13 cellular contexts compared by ENCODE assay signal in the genomic region with DNA sequence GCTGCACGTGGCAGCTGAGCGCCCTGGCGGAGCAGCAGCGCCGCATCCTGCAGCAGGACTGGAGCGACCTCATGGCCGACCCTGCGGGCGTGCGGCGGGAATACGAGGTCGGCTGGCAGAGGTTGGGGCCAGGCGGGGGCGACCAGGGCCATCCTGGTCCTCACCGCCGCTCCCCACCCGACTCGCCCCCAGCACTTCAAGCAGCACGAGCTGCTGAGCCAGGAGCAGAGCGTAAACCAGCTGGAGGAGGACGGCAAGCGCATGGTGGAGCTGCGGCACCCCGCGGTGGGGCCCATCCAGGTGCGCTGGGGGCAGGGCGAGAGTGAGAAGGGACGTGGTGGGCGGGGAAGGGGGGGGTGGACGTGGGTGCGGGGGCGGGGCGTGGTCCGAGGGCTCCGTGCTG. TPM values are rescaled to one million over a fixed set of nuclear protein-coding genes. Genes with fewer than 3 reads are reported as not detected.
DNase-seq lines count a peak whose midpoint lies in the region; ATAC-seq and TF ChIP-seq lines count a peak whose summit lies in the region.
"Not testable (repeated sequence)": the region's sequence is repeated elsewhere in the genome, so short reads cannot be mapped to it uniquely, and the experiment has no call there.
"Had no signal": no experiment of that assay in that cellular context is flagged by ENCODE, and none has a peak within 500 bp of the region (broad histone marks: within the 10 kb centered on the region; RNA-seq: fewer than 3 reads in every experiment).

No MANE protein-coding gene starts in this region.

- H3K4me3 ChIP-seq in breast epithelium: peak overlapping the region in 2 of 3 donors; percentile 15 to 30
- H3K4me3 ChIP-seq in mesendoderm (ENCODE audit: low read length): not testable (repeated sequence)

- not testable (repeated sequence) for H3K9me3 Mint-ChIP-seq in T-cell; activated CD8-positive, alpha-beta memory T cell treated with anti-CD3 and anti-CD28 coated beads, Interleukin-2, amount 10 ng/mL, durations not matched to agents 7 days and 5 days (ENCODE audit: low read depth)

- H3K4me1 Mint-ChIP-seq in T-cell; activated CD8-positive, alpha-beta memory T cell treated with anti-CD3 and anti-CD28 coated beads, Interleukin-2, amount 10 ng/mL, durations not matched to agents 7 days and 5 days: not testable (repeated sequence)

- not testable (repeated sequence) for H3K27ac ChIP-seq in breast epithelium; mesendoderm (ENCODE audit: low read depth, low read length)

- not testable (repeated sequence) for H2BK120ac ChIP-seq in mesendoderm (ENCODE audit: low read depth, low read length)

- not testable (repeated sequence) for H3K36me3 Mint-ChIP-seq in T-cell; activated CD8-positive, alpha-beta memory T cell treated with anti-CD3 and anti-CD28 coated beads, Interleukin-2, amount 10 ng/mL, durations not matched to agents 7 days and 5 days

- not testable (repeated sequence) for H3K79me1 ChIP-seq in mesendoderm (ENCODE audit: low read length)

- not testable (repeated sequence) for H3K9me3 ChIP-seq in breast epithelium

- H3K27me3 ChIP-seq in breast epithelium; mesendoderm (ENCODE audit: insufficient read depth, low read length, poor library complexity): not testable (repeated sequence)

- not testable (repeated sequence) for H2BK15ac ChIP-seq in mesendoderm (replicated peaks; ENCODE audit: low read depth)

- not testable (repeated sequence) for H3K23ac ChIP-seq in mesendoderm (ENCODE audit: low read length)

- not testable (repeated sequence) for H3K4me2 ChIP-seq in mesendoderm (ENCODE audit: low read length)

- H4K5ac ChIP-seq in mesendoderm (ENCODE audit: low read length): not testable (repeated sequence)

- DNase-seq in DMS53 (lab: John Stamatoyannopoulos, UW): peak; percentile 52
- peak; percentile 80 for DNase-seq in NCI-H146 (lab: John Stamatoyannopoulos, UW)
- peak in 14 of 34 experiments; percentile 6 to 41 (median 18) for DNase-seq in T-cell
- DNase-seq in activated CD8-positive, alpha-beta memory T cell treated with anti-CD3 and anti-CD28 coated beads, Interleukin-2, amount 10 ng/mL, durations not matched to agents 7 days and 5 days; breast epithelium (ENCODE audit: low spot score in 2 of 2); mesendoderm: not testable (repeated sequence)
- peak; percentile 30 for DNase-seq in stimulated activated CD4-positive, alpha-beta T cell treated with anti-CD3 and anti-CD28 coated beads, Interleukin-15, amount 100 ng/mL, for 24 hours

- H3K4me3 Mint-ChIP-seq in T-cell: peak overlapping the region in 1 of 3 donors; percentile 61
- not testable (repeated sequence) for H3K4me3 Mint-ChIP-seq in activated CD8-positive, alpha-beta memory T cell treated with anti-CD3 and anti-CD28 coated beads, Interleukin-2, amount 10 ng/mL, durations not matched to agents 7 days and 5 days

- POLR2A ChIA-PET in T-cell (lab: Charles Lee): not testable (repeated sequence)

- not testable (repeated sequence) for H3K27ac Mint-ChIP-seq in T-cell; activated CD8-positive, alpha-beta memory T cell treated with anti-CD3 and anti-CD28 coated beads, Interleukin-2, amount 10 ng/mL, durations not matched to agents 7 days and 5 days

- not testable (repeated sequence) for H3K4ac ChIP-seq in mesendoderm (ENCODE audit: low read depth, low read length)

- not testable (repeated sequence) for TF ChIP-seq POLR2A in breast epithelium (IDR thresholded peaks at IDR 0.05)

- not testable (repeated sequence) for H2BK5ac ChIP-seq in mesendoderm (ENCODE audit: low read length)

- CTCF ChIA-PET in T-cell (lab: Charles Lee); activated CD8-positive, alpha-beta memory T cell treated with anti-CD3 and anti-CD28 coated beads, Interleukin-2, amount 10 ng/mL, durations not matched to agents 7 days and 5 days (lab: Charles Lee): not testable (repeated sequence)

- peaks cover 5 to 11% of the 10 kb centered on the region in 2 donors for H3K27me3 Mint-ChIP-seq in T-cell
- peaks cover 27% of the 10 kb centered on the region for H3K27me3 Mint-ChIP-seq in activated CD8-positive, alpha-beta memory T cell treated with anti-CD3 and anti-CD28 coated beads, Interleukin-2, amount 10 ng/mL, durations not matched to agents 7 days and 5 days

- H2AK5ac ChIP-seq in mesendoderm (ENCODE audit: low read length): not testable (repeated sequence)

- not testable (repeated sequence) for H4K8ac ChIP-seq in mesendoderm (ENCODE audit: low read depth, low read length)

- not testable (repeated sequence) for H3K79me2 ChIP-seq in mesendoderm (ENCODE audit: control insufficient read depth, insufficient read depth, low read length)

- TF ChIP-seq CTCF in breast epithelium (IDR thresholded peaks at IDR 0.05): not testable (repeated sequence)

- H3K36me3 ChIP-seq in breast epithelium; mesendoderm (ENCODE audit: control insufficient read depth, insufficient read depth, low read length): not testable (repeated sequence)

- H3K56ac ChIP-seq in mesendoderm (ENCODE audit: low read length): peak overlapping the region; percentile 49

- WGBS in mesendoderm (ENCODE audit: extremely low coverage, insufficient coverage, low lambda C conversion rate): no CpG with 5 or more reads among the region's 36 CpGs

- H3K18ac ChIP-seq in mesendoderm (ENCODE audit: low read length): not testable (repeated sequence)

- intact Hi-C loops in breast epithelium (cut with DNase I; ENCODE audit: low total_unique reads): not testable (repeated sequence)

- ATAC-seq in T-cell (replicated peaks in 1 of 4): peak; percentile 52 to 89 (median 68)
- peak; percentile 60 for ATAC-seq in activated CD8-positive, alpha-beta memory T cell treated with anti-CD3 and anti-CD28 coated beads, Interleukin-2, amount 10 ng/mL, durations not matched to agents 7 days and 5 days

- H3K9ac ChIP-seq in mesendoderm (ENCODE audit: low read length): not testable (repeated sequence)

- not testable (repeated sequence) for H3K4me1 ChIP-seq in breast epithelium; mesendoderm (ENCODE audit: control insufficient read depth, low read depth, low read length)

RNA-seq across cellular contexts. Expression of gene EVPLL, which starts 5.5 kb away (rescaled TPM):
- total RNA-seq in T-cell (not detected), breast epithelium (under 1 TPM in 2 of 3 donors, not detected in 1; 0.32 to 0.73 TPM)
- total RNA-seq in activated CD8-positive, alpha-beta memory T cell treated with anti-CD3 and anti-CD28 coated beads, Interleukin-2, amount 10 ng/mL, durations not matched to agents 7 days and 5 days: not detected
- polyA plus RNA-seq in mesendoderm (2013, experiment 1 of 2): 0.28 TPM
- polyA plus RNA-seq in mesendoderm (2013, experiment 2 of 2): 0.28 TPM
- total RNA-seq: hepatocyte, left ventricle myocardium inferior, mononuclear cell, neural crest cell, progenitor cell of endocrine pancreas, skeletal muscle tissue had no signal
- polyA plus RNA-seq: hepatocyte had no signal

RNA-seq across cellular contexts. Expression of gene SHMT1, which starts 19.7 kb away (rescaled TPM):
- total RNA-seq in T-cell (10 to 100 TPM in 3 of 5 donors, 1 to 10 TPM in 2; 8.3 to 14.7 (median 13.1) TPM), breast epithelium (100 to 1,000 TPM in 1 of 3 donors, 10 to 100 TPM in 2; 38.3 to 144 (median 47.1) TPM)
- total RNA-seq in activated CD8-positive, alpha-beta memory T cell treated with anti-CD3 and anti-CD28 coated beads, Interleukin-2, amount 10 ng/mL, durations not matched to agents 7 days and 5 days: 10 to 100 TPM; 60.3 to 66.5 TPM
- 46.2 TPM for polyA plus RNA-seq in mesendoderm (2013, experiment 1 of 2)
- 46.2 TPM for polyA plus RNA-seq in mesendoderm (2013, experiment 2 of 2)
